In genomic region chr13:114059946-114060860, GRCh38 we compare ENCODE assay signal across 1 cellular context.
TF ChIP-seq lines count a peak whose summit lies in the region.

No MANE protein-coding gene starts in this region.

TF ChIP-seq in K562, 482 proteins besides CTCF, POLR2A, EP300 and RAD21 (continued from another document):
- no peak for TF ChIP-seq ZNF518B (CRISPR knock-in tag; IDR thresholded peaks at IDR 0.05)
- TF ChIP-seq BHLHE40 (IDR thresholded peaks at IDR 0.05; ENCODE audit: low read length): no peak
- no peak for TF ChIP-seq MYNN (IDR thresholded peaks at IDR 0.05)
- no peak for TF ChIP-seq MYNN (CRISPR knock-in tag; IDR thresholded peaks at IDR 0.05)
TF ChIP-seq in K562: peak in this region for 4.
